ENCODE assay signal across 24 cellular contexts in the genomic region with DNA sequence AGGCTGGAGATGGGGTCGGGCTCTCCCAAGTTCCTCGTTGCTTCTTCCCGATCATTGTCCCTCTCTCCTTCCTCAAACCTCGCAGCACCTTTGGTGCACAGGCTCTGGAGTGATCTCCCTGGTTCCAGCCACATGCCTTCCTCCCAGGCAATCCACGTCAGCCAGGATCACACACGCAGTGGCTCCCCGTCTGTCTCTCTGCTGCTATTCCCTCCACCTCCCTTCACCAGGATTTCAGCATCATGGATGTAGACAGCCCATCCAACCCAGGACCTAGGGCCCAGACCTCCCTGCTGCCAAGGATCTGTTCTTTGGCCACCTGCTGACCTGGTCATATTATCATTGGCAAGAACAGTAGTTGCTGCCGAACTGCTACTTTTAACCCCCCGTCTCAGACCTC. TPM values are rescaled to one million over a fixed set of nuclear protein-coding genes. Genes with fewer than 3 reads are reported as not detected.
DNase-seq lines count a peak whose midpoint lies in the region; ATAC-seq and TF ChIP-seq lines count a peak whose summit lies in the region.
"Had no signal": no experiment of that assay in that cellular context is flagged by ENCODE, and none has a peak within 500 bp of the region (broad histone marks: within the 10 kb centered on the region; RNA-seq: fewer than 3 reads in every experiment).

No MANE protein-coding gene starts in this region.

- H3K4me1 Mint-ChIP-seq in CD4-positive, CD25-positive, alpha-beta regulatory T cell, result peaks cover 0 to 6% (median 0%) of the 10 kb centered on the region in 4 donors
- peaks cover 3% of the 10 kb centered on the region for H3K4me1 Mint-ChIP-seq in neural progenitor cell
- peaks cover 4% of the 10 kb centered on the region for H3K4me1 Mint-ChIP-seq in progenitor cell of endocrine pancreas (ENCODE audit: low read depth)
- peaks cover 3% of the 10 kb centered on the region for H3K4me1 Mint-ChIP-seq in endothelial cell (ENCODE audit: unreplicated experiment)
- H3K4me1 Mint-ChIP-seq in natural killer cell treated with Interleukin-12 subunit alpha and Interleukin-12 subunit beta and Interleukin-15 and Interleukin-18, amount 100 ng/mL, for 72 hours (ENCODE audit: low read depth in 2 of 2), result no peaks in the 10 kb centered on the region
- H3K4me1 Mint-ChIP-seq: B cell; CD4-positive, alpha-beta memory T cell; CD8-positive, alpha-beta memory T cell had no signal

- H2BK120ac ChIP-seq in IMR-90 (ENCODE audit: low read depth, low read length), result no peak overlapping the region

- H3K4me3 Mint-ChIP-seq in CD4-positive, CD25-positive, alpha-beta regulatory T cell, result no peak overlapping the region
- H3K4me3 Mint-ChIP-seq in neural progenitor cell, result no peak overlapping the region
- no peak overlapping the region for H3K4me3 Mint-ChIP-seq in progenitor cell of endocrine pancreas (ENCODE audit: low read depth)
- H3K4me3 Mint-ChIP-seq in endothelial cell (ENCODE audit: unreplicated experiment), result no peak overlapping the region
- H3K4me3 Mint-ChIP-seq in natural killer cell treated with Interleukin-12 subunit alpha and Interleukin-12 subunit beta and Interleukin-15 and Interleukin-18, amount 100 ng/mL, for 72 hours, result no peak overlapping the region
- H3K4me3 Mint-ChIP-seq: B cell; CD4-positive, alpha-beta memory T cell; CD8-positive, alpha-beta memory T cell had no signal

- no TSS peak for BruUV-seq in IMR-90 (replicated peaks; lab: Mats Ljungman, UMichigan)

- no peak overlapping the region for H3K18ac ChIP-seq in IMR-90 (ENCODE audit: low read depth, low read length)

- H3K9me1 ChIP-seq in IMR-90 (ENCODE audit: insufficient read depth, low read length), result no peaks in the 10 kb centered on the region

- H3K4ac ChIP-seq in IMR-90 (ENCODE audit: low read depth, low read length), result no peak overlapping the region

- H3K9me3 Mint-ChIP-seq in CD4-positive, CD25-positive, alpha-beta regulatory T cell, result no peaks in the 10 kb centered on the region
- H3K9me3 Mint-ChIP-seq in neural progenitor cell (no peaks in the 10 kb centered on the region), progenitor cell of endocrine pancreas (ENCODE audit: low read depth) (no peaks in the 10 kb centered on the region), endothelial cell (ENCODE audit: unreplicated experiment) (no peaks in the 10 kb centered on the region)
- no peaks in the 10 kb centered on the region for H3K9me3 Mint-ChIP-seq in natural killer cell treated with Interleukin-12 subunit alpha and Interleukin-12 subunit beta and Interleukin-15 and Interleukin-18, amount 100 ng/mL, for 72 hours
- H3K9me3 Mint-ChIP-seq: CD4-positive, alpha-beta memory T cell; CD8-positive, alpha-beta memory T cell had no signal

- no peak for ATAC-seq in CD4-positive, CD25-positive, alpha-beta regulatory T cell (ENCODE audit: low read depth in 2 of 2)
- ATAC-seq in IMR-90 (ENCODE audit: low read depth), result no peak
- no peak for ATAC-seq in natural killer cell treated with Interleukin-12 subunit alpha and Interleukin-12 subunit beta and Interleukin-15 and Interleukin-18, amount 100 ng/mL, for 72 hours
- ATAC-seq: A549, GM12878 had no signal

- no peak overlapping the region for H4K91ac ChIP-seq in IMR-90 (ENCODE audit: insufficient read depth, low read depth, low read length)

- H4K5ac ChIP-seq in IMR-90 (ENCODE audit: low read depth, low read length), result no peak overlapping the region

- no peaks in the 10 kb centered on the region for H3F3A ChIP-seq in neural progenitor cell (ENCODE audit: low read depth)

- no peaks in the 10 kb centered on the region for H4K20me1 ChIP-seq in IMR-90 (ENCODE audit: insufficient read depth, low read length)
- no peaks in the 10 kb centered on the region for H4K20me1 ChIP-seq in neural progenitor cell (ENCODE audit: low read depth)
- H4K20me1 ChIP-seq: BLaER1 treated with 17β-estradiol and CSF1 and Interleukin-3, amounts not matched to agents 10 nM and 100 nM had no signal

- TF ChIP-seq RAD21 in IMR-90 (IDR thresholded peaks at IDR 0.05; ENCODE audit: low read length), result no peak

- no peak overlapping the region for H2BK5ac ChIP-seq in IMR-90 (ENCODE audit: low read depth, low read length, poor library complexity, severe bottlenecking)

- peak overlapping the region; percentile 21 for H2AFZ ChIP-seq in IMR-90 (replicated peaks; ENCODE audit: low read length, poor library complexity)
- H2AFZ ChIP-seq in neural progenitor cell (replicated peaks), result no peak overlapping the region

- H3K23ac ChIP-seq in IMR-90 (ENCODE audit: low read depth, low read length), result no peak overlapping the region

- no peaks in the 10 kb centered on the region for H3K9me3 ChIP-seq in CD4-positive, CD25-positive, alpha-beta regulatory T cell (ENCODE audit: control insufficient read depth in 2 of 2, low read length in 2 of 2)
- H3K9me3 ChIP-seq in IMR-90 (ENCODE audit: control insufficient read depth, insufficient read depth, low read length) (no peaks in the 10 kb centered on the region), neural progenitor cell (ENCODE audit: low read depth) (no peaks in the 10 kb centered on the region)
- H3K9me3 ChIP-seq: A549; BLaER1 treated with 17β-estradiol and CSF1 and Interleukin-3, amounts not matched to agents 10 nM and 100 nM had no signal

- H3K79me2 ChIP-seq in neural progenitor cell (ENCODE audit: low read depth), result no peaks in the 10 kb centered on the region

- no peaks in the 10 kb centered on the region for H3K36me3 Mint-ChIP-seq in CD4-positive, CD25-positive, alpha-beta regulatory T cell
- H3K36me3 Mint-ChIP-seq in neural progenitor cell (no peaks in the 10 kb centered on the region), progenitor cell of endocrine pancreas (ENCODE audit: insufficient read depth) (no peaks in the 10 kb centered on the region), endothelial cell (ENCODE audit: low read depth, unreplicated experiment) (no peaks in the 10 kb centered on the region)
- no peaks in the 10 kb centered on the region for H3K36me3 Mint-ChIP-seq in natural killer cell treated with Interleukin-12 subunit alpha and Interleukin-12 subunit beta and Interleukin-15 and Interleukin-18, amount 100 ng/mL, for 72 hours
- H3K36me3 Mint-ChIP-seq: CD4-positive, alpha-beta memory T cell; CD8-positive, alpha-beta memory T cell had no signal

- in situ Hi-C loops in IMR-90 (cut with MboI; ENCODE audit: low sequenced_read_pairs), result no loop called here

- H3K36me3 ChIP-seq in CD4-positive, CD25-positive, alpha-beta regulatory T cell (ENCODE audit: control insufficient read depth, insufficient read depth, low read length), result no peaks in the 10 kb centered on the region
- H3K36me3 ChIP-seq in IMR-90 (ENCODE audit: control insufficient read depth, insufficient read depth, low read length), result no peaks in the 10 kb centered on the region
- no peaks in the 10 kb centered on the region for H3K36me3 ChIP-seq in neural progenitor cell
- H3K36me3 ChIP-seq: BLaER1 treated with 17β-estradiol and CSF1 and Interleukin-3, amounts not matched to agents 10 nM and 100 nM had no signal

- peak overlapping the region; percentile 37 for H2AK9ac ChIP-seq in IMR-90 (replicated peaks; ENCODE audit: low read depth, low read length, poor library complexity)

- no peak overlapping the region for H3K56ac ChIP-seq in IMR-90 (ENCODE audit: extremely low read depth, insufficient read depth, low read length)

- POLR2A ChIA-PET in IMR-90 (lab: Charles Lee; ENCODE audit: unreplicated experiment), result no interaction called here

- no peak overlapping the region for H2BK20ac ChIP-seq in IMR-90 (ENCODE audit: low read depth, low read length)

- peak overlapping the region in 2 of 3 donors; percentile 84 to 92 for H3K27ac Mint-ChIP-seq in CD4-positive, CD25-positive, alpha-beta regulatory T cell
- peak overlapping the region; percentile 0 for H3K27ac Mint-ChIP-seq in neural progenitor cell
- H3K27ac Mint-ChIP-seq in progenitor cell of endocrine pancreas, result peak overlapping the region; percentile 19
- no peak overlapping the region for H3K27ac Mint-ChIP-seq in endothelial cell (ENCODE audit: unreplicated experiment)
- no peak overlapping the region for H3K27ac Mint-ChIP-seq in natural killer cell treated with Interleukin-12 subunit alpha and Interleukin-12 subunit beta and Interleukin-15 and Interleukin-18, amount 100 ng/mL, for 72 hours
- H3K27ac Mint-ChIP-seq: B cell; CD8-positive, alpha-beta memory T cell had no signal

- no peak overlapping the region for H4K8ac ChIP-seq in IMR-90 (ENCODE audit: low read depth in 2 of 2, low read length in 2 of 2)

- no peak for TF ChIP-seq POLR2A in IMR-90 (IDR thresholded peaks at IDR 0.05; ENCODE audit: low read depth, low read length)

- intact Hi-C loops in IMR-90 (cut with micrococcal nuclease), result loop anchor here (5.0 kb wide), 1 partner anchor 66 kb away; no protein-coding TSS in a partner anchor

- H3K4me1 ChIP-seq in CD4-positive, CD25-positive, alpha-beta regulatory T cell (ENCODE audit: control insufficient read depth, insufficient read depth, low read length, poor library complexity, severe bottlenecking), result no peaks in the 10 kb centered on the region
- H3K4me1 ChIP-seq in IMR-90 (ENCODE audit: control insufficient read depth, insufficient read depth, low read length) (no peaks in the 10 kb centered on the region), neural progenitor cell (no peaks in the 10 kb centered on the region)
- H3K4me1 ChIP-seq: A549; BLaER1 treated with 17β-estradiol and CSF1 and Interleukin-3, amounts not matched to agents 10 nM and 100 nM had no signal

- DNase-seq in CD4-positive, CD25-positive, alpha-beta regulatory T cell, result no peak
- no peak for DNase-seq in IMR-90
- DNase-seq in neural progenitor cell (ENCODE audit: low spot score), result no peak
- DNase-seq in progenitor cell of endocrine pancreas (ENCODE audit: low spot score, unreplicated experiment), result no peak
- no peak for DNase-seq in endothelial cell (ENCODE audit: low spot score)
- no peak for DNase-seq in OCI-M1 (lab: John Stamatoyannopoulos, UW)
- no peak for DNase-seq in natural killer cell treated with Interleukin-12 subunit alpha and Interleukin-12 subunit beta and Interleukin-15 and Interleukin-18, amount 100 ng/mL, for 72 hours (ENCODE audit: low spot score)
- DNase-seq: AML-193; CD4-positive, alpha-beta memory T cell; CD8-positive, alpha-beta memory T cell; COR-L47; DMS 273 treated with DMSO at 0.1 percent for 48 hours; DMS153; DMS53; DMS79; DND-41; EL; GDM1 had no signal

- 70% methylated on average over 9 of the region's 9 CpGs; no CpG with 5 or more reads in 1 of the 2 experiments for WGBS in IMR-90 (ENCODE audit: extremely low coverage in 2 of 2, insufficient read length in 1 of 2), 2 experiments

- H3K27me3 Mint-ChIP-seq in CD4-positive, CD25-positive, alpha-beta regulatory T cell, result peaks cover 6% of the 10 kb centered on the region
- H3K27me3 Mint-ChIP-seq in neural progenitor cell (ENCODE audit: insufficient read depth, low read depth), result peaks cover 8% of the 10 kb centered on the region
- H3K27me3 Mint-ChIP-seq in progenitor cell of endocrine pancreas, result peaks cover 22% of the 10 kb centered on the region
- peaks cover 6% of the 10 kb centered on the region for H3K27me3 Mint-ChIP-seq in endothelial cell (ENCODE audit: unreplicated experiment)
- H3K27me3 Mint-ChIP-seq in natural killer cell treated with Interleukin-12 subunit alpha and Interleukin-12 subunit beta and Interleukin-15 and Interleukin-18, amount 100 ng/mL, for 72 hours, result peaks cover 14 to 36% of the 10 kb centered on the region in 2 donors

- no peak overlapping the region for H3K27ac ChIP-seq in CD4-positive, CD25-positive, alpha-beta regulatory T cell (ENCODE audit: insufficient read depth, low read length, poor library complexity, severe bottlenecking)
- H3K27ac ChIP-seq in IMR-90 (ENCODE audit: insufficient read depth, low read length) (no peak overlapping the region), neural progenitor cell (no peak overlapping the region)
- H3K27ac ChIP-seq: 22Rv1; A549; BLaER1 treated with 17β-estradiol and CSF1 and Interleukin-3, amounts not matched to agents 10 nM and 100 nM; C4-2B had no signal

- no peak overlapping the region for H3K4me3 ChIP-seq in CD4-positive, CD25-positive, alpha-beta regulatory T cell (ENCODE audit: low read depth, low read length)
- H3K4me3 ChIP-seq in IMR-90 (ENCODE audit: insufficient read depth, low read depth, low read length) (no peak overlapping the region), neural progenitor cell (no peak overlapping the region)
- H3K4me3 ChIP-seq: A549; BLaER1 treated with 17β-estradiol and CSF1 and Interleukin-3, amounts not matched to agents 10 nM and 100 nM; GM12878 had no signal

- H3K9ac ChIP-seq in IMR-90 (ENCODE audit: low read depth, low read length) (no peak overlapping the region), neural progenitor cell (no peak overlapping the region)
- H3K9ac ChIP-seq: BLaER1 treated with 17β-estradiol and CSF1 and Interleukin-3, amounts not matched to agents 10 nM and 100 nM had no signal

- no peak overlapping the region for H3K4me2 ChIP-seq in IMR-90 (ENCODE audit: low read depth, low read length)
- H3K4me2 ChIP-seq in neural progenitor cell, result no peak overlapping the region
- H3K4me2 ChIP-seq: A549; BLaER1 treated with 17β-estradiol and CSF1 and Interleukin-3, amounts not matched to agents 10 nM and 100 nM had no signal

- no peak overlapping the region for H2AK5ac ChIP-seq in IMR-90 (ENCODE audit: low read depth, low read length)

- CTCF ChIA-PET in IMR-90 (lab: Yijun Ruan, JAX), result no interaction called here

- no peaks in the 10 kb centered on the region for H3K27me3 ChIP-seq in CD4-positive, CD25-positive, alpha-beta regulatory T cell (ENCODE audit: control insufficient read depth, insufficient read depth, low read length)
- H3K27me3 ChIP-seq in IMR-90 (ENCODE audit: control insufficient read depth, insufficient read depth, low read length), result peaks cover 26% of the 10 kb centered on the region
- no peaks in the 10 kb centered on the region for H3K27me3 ChIP-seq in neural progenitor cell
- H3K27me3 ChIP-seq: BLaER1 treated with 17β-estradiol and CSF1 and Interleukin-3, amounts not matched to agents 10 nM and 100 nM had no signal

- no peak overlapping the region for H3K14ac ChIP-seq in IMR-90 (replicated peaks; ENCODE audit: low read depth, low read length)

- no peaks in the 10 kb centered on the region for H3K79me1 ChIP-seq in IMR-90 (ENCODE audit: low read depth in 1 of 2, low read length in 2 of 2)

- dilution Hi-C loops in IMR-90 (cut with HindIII; ENCODE audit: low sequenced_read_pairs, unreplicated experiment), result no loop called here

- no peak overlapping the region for H2BK15ac ChIP-seq in IMR-90 (ENCODE audit: low read depth, low read length)

- TF ChIP-seq CTCF in IMR-90 (conservative IDR thresholded peaks at IDR 0.05; ENCODE audit: low read depth, low read length) (no peak), neural progenitor cell (IDR thresholded peaks at IDR 0.05) (no peak), progenitor cell of endocrine pancreas (IDR thresholded peaks at IDR 0.05; ENCODE audit: unreplicated experiment) (no peak), endothelial cell (IDR thresholded peaks at IDR 0.05; ENCODE audit: unreplicated experiment) (no peak)

RNA-seq across cellular contexts. Expression of a gene that starts 40.1 kb away (rescaled TPM):
- 40.8 TPM for total RNA-seq in CD4-positive, CD25-positive, alpha-beta regulatory T cell
- 100 to 1,000 TPM; 201 to 264 (median 223) TPM for polyA plus RNA-seq in CD4-positive, CD25-positive, alpha-beta regulatory T cell
- 63.3 and 72.4 TPM in 2 replicates for total RNA-seq in IMR-90 (2012; rRNA removed)
- polyA plus RNA-seq in IMR-90 (2012; rRNA removed), result 84.5 and 94.8 TPM in 2 replicates
- 75.2 and 109 TPM in 2 replicates for polyA plus RNA-seq in IMR-90 (2012; cell fraction: cytosol; rRNA removed)
- polyA plus RNA-seq in IMR-90 (2012; cell fraction: nucleus; rRNA removed; ENCODE audit: low replicate concordance), result 24.2 and 61.5 TPM in 2 replicates
- 77.8 and 117 TPM in 2 replicates for total RNA-seq in neural progenitor cell (ENCODE audit: low replicate concordance)
- total RNA-seq in progenitor cell of endocrine pancreas, result 59.2 and 60.9 TPM in 2 replicates
- 74.3 TPM for total RNA-seq in endothelial cell (ENCODE audit: unreplicated experiment)
- total RNA-seq in natural killer cell treated with Interleukin-12 subunit alpha and Interleukin-12 subunit beta and Interleukin-15 and Interleukin-18, amount 100 ng/mL, for 72 hours, result 10 to 100 TPM; 47.8 to 65.9 TPM

Comparison
In these comparisons a context has a peak if more than half of its experiments do, and no peak if none do; other contexts are left out.
1. H3K27ac Mint-ChIP-seq: peak in CD4-positive, CD25-positive, alpha-beta regulatory T cell (2 of 3), neural progenitor cell (single experiment) and progenitor cell of endocrine pancreas (single experiment); none in endothelial cell (single experiment) and natural killer cell treated with Interleukin-12 subunit alpha and Interleukin-12 subunit beta and Interleukin-15 and Interleukin-18, amount 100 ng/mL, for 72 hours (0 of 2).